8 cellular contexts compared by ENCODE assay signal in the genomic region with DNA sequence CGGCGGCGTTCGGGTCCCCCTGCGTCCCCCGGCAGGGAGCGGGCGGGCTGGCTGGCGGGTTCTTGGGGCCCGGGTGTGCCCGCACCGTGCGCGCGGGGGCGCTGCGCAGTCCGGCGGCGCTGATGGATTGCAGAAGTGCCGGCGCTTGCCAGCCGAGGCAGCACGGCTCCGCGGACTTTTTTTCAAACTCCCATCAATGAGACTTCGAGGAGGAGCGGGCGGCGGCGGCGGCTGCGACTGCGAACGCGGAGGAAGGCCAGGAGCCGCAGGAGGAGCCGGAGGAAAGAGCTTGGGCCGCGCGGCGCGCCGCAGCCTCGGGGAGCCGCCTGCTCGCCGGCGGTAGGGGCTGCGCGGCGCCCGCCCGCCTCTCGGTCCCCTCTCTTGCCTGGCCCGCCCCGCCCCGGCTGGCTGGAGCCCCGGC. TPM values are rescaled to one million over a fixed set of nuclear protein-coding genes. Genes with fewer than 3 reads are reported as not detected.
DNase-seq lines count a peak whose midpoint lies in the region; ATAC-seq and TF ChIP-seq lines count a peak whose summit lies in the region.

A gene (plus strand): TSS at position 119 of the 421 bp plus-strand sequence. CDS start 61,453 bp downstream, outside the sequence.

- no peak within 1 kb of the TSS for H3K27ac ChIP-seq in BLaER1
- H3K27ac ChIP-seq in heart left ventricle = peak within 1 kb of the TSS in 10 of 12 donors; percentile 65 to 87 (median 72)

- H3K4me1 Mint-ChIP-seq in activated naive CD8-positive, alpha-beta T cell (ENCODE audit: low read depth) = peaks cover 5% of the 10 kb centered on the region

- H3K9ac ChIP-seq in BLaER1 = no peak within 1 kb of the TSS; the same call in 1 of the 2 replicates

- H4K20me1 ChIP-seq in BLaER1 = peaks cover 58% of the 10 kb centered on the region

- no peaks in the 10 kb centered on the region for H3K36me3 Mint-ChIP-seq in activated naive CD8-positive, alpha-beta T cell

- peak within 1 kb of the TSS; percentile 20 for H3K4me3 Mint-ChIP-seq in activated naive CD8-positive, alpha-beta T cell

- peak within 1 kb of the TSS; percentile 66 for H3K4me3 ChIP-seq in BLaER1
- peak within 1 kb of the TSS; percentile 24 to 71 (median 52) for H3K4me3 ChIP-seq in heart left ventricle

- H3K27me3 ChIP-seq in BLaER1 (peaks cover 84% of the 10 kb centered on the region), heart left ventricle (peaks cover 11 to 76% (median 37%) of the 10 kb centered on the region in 9 donors)

- intact Hi-C loops in heart left ventricle (cut with DNase I) (loop anchor here in 3 of 10 donors (2.0 to 10.0 kb wide), 6 partner anchors 129 to 339 kb away; no protein-coding TSS in a partner anchor), posterior cingulate gyrus (cut with DNase I) (loop anchor here (1.0 to 10.0 kb wide), 3 partner anchors 132 to 336 kb away; no protein-coding TSS in a partner anchor)

- no peaks in the 10 kb centered on the region for H3K9me3 Mint-ChIP-seq in activated naive CD8-positive, alpha-beta T cell (ENCODE audit: low read depth)

- 0 to 1% (median 1%) methylated on average over 28 to 59 of the region's 59 CpGs; no CpG with 5 or more reads in 1 of the 4 donors for WGBS in heart left ventricle, 4 donors

- peak; percentile 72 for DNase-seq in GM20000 (ENCODE audit: low spot score)
- peak; percentile 51 to 79 for DNase-seq in NCI-H446 (lab: John Stamatoyannopoulos, UW)
- DNase-seq in heart left ventricle = peak; percentile 63 to 85 (median 74)
- peak; percentile 51 to 95 (median 70) for DNase-seq in posterior cingulate gyrus

- ATAC-seq in heart left ventricle = peak; percentile 43 to 87 (median 78)
- ATAC-seq in GM21360 (IDR thresholded peaks at IDR 0.05; ENCODE audit: unreplicated experiment) = no peak
- no peak for ATAC-seq in GM21528 (IDR thresholded peaks at IDR 0.05; ENCODE audit: low FRiP score, unreplicated experiment)

- peaks cover 16% of the 10 kb centered on the region for H3K4me1 ChIP-seq in BLaER1
- H3K4me1 ChIP-seq in heart left ventricle = peaks cover 0 to 31% (median 5%) of the 10 kb centered on the region in 12 donors

- no peak for TF ChIP-seq POLR2A in heart left ventricle (IDR thresholded peaks at IDR 0.05)

- no peaks in the 10 kb centered on the region for H3K36me3 ChIP-seq in BLaER1
- H3K36me3 ChIP-seq in heart left ventricle = no peaks in the 10 kb centered on the region

- no peak within 1 kb of the TSS for H3K27ac Mint-ChIP-seq in activated naive CD8-positive, alpha-beta T cell

- TF ChIP-seq CTCF in GM20000 (IDR thresholded peaks at IDR 0.05; ENCODE audit: extremely low read depth, missing control alignments) = peak; percentile 29
- peak; percentile 39 to 92 (median 70) for TF ChIP-seq CTCF in heart left ventricle (IDR thresholded peaks at IDR 0.05)

- peaks cover 31% of the 10 kb centered on the region for H3K27me3 Mint-ChIP-seq in activated naive CD8-positive, alpha-beta T cell

- peak within 1 kb of the TSS; percentile 95 for H3K4me2 ChIP-seq in BLaER1

- no peaks in the 10 kb centered on the region for H3K9me3 ChIP-seq in BLaER1
- H3K9me3 ChIP-seq in heart left ventricle = no peaks in the 10 kb centered on the region

RNA-seq across cellular contexts. Expression of the gene that starts here (rescaled TPM):
- total RNA-seq in heart left ventricle = 1 to 10 TPM in 5 of 9 donors, under 1 TPM in 4; 0.67 to 4.1 (median 1.0) TPM
- 1 to 10 TPM in 1 of 2 donors, under 1 TPM in 1; 0.30 to 1.4 TPM for polyA plus RNA-seq in heart left ventricle

Comparison
In these comparisons a context has a peak if more than half of its experiments do, and no peak if none do; other contexts are left out.
1. ATAC-seq: peak in heart left ventricle (4 of 4); none in GM21360 (single experiment) and GM21528 (single experiment).
2. Peak in every context shown above with its lines, with median percentiles within 50 percentile points of each other: DNase-seq.